In genomic region chr4:155639674-155640529, GRCh38 we compare ENCODE assay signal across 10 cellular contexts. TPM values are rescaled to one million over a fixed set of nuclear protein-coding genes. Genes with fewer than 3 reads are reported as not detected.
DNase-seq lines count a peak whose midpoint lies in the region; ATAC-seq, FAIRE-seq and TF ChIP-seq lines count a peak whose summit lies in the region.
"Had no signal": no experiment of that assay in that cellular context is flagged by ENCODE, and none has a peak within 500 bp of the region (broad histone marks: within the 10 kb centered on the region; RNA-seq: fewer than 3 reads in every experiment).

No MANE protein-coding gene starts in this region.

- no peaks in the 10 kb centered on the region for H3K4me1 ChIP-seq in left ventricle myocardium inferior
- H3K4me1 ChIP-seq in kidney (ENCODE audit: control insufficient read depth in 1 of 2, insufficient read depth in 1 of 2, low read depth in 1 of 2, low read length in 2 of 2) = no peaks in the 10 kb centered on the region

- peak overlapping the region; percentile 43 for H3K27ac ChIP-seq in left ventricle myocardium inferior (replicated peaks)
- no peak overlapping the region for H3K27ac ChIP-seq in kidney (ENCODE audit: low read depth in 2 of 2, low read length in 2 of 2)

- TF ChIP-seq CTCF in left ventricle myocardium inferior (IDR thresholded peaks at IDR 0.05; ENCODE audit: borderline replicate concordance) (no peak), kidney (IDR thresholded peaks at IDR 0.05; ENCODE audit: borderline replicate concordance, extremely low read depth, insufficient read depth) (no peak)

- intact Hi-C loops in left ventricle myocardium inferior (cut with micrococcal nuclease) = no loop called here
- intact Hi-C loops in cardiac septum (cut with DNase I) = no loop called here
- intact Hi-C loops in kidney (cut with DNase I) = no loop called here

- no peak overlapping the region for H3K4me3 ChIP-seq in left ventricle myocardium inferior
- no peak overlapping the region for H3K4me3 ChIP-seq in kidney (ENCODE audit: low read length in 2 of 2)

- ATAC-seq in HG03039 (IDR thresholded peaks at IDR 0.05; ENCODE audit: unreplicated experiment) = peak; percentile 69

- no peaks in the 10 kb centered on the region for H3K27me3 ChIP-seq in left ventricle myocardium inferior (ENCODE audit: low read depth)

- no peak for DNase-seq in left ventricle myocardium inferior
- DNase-seq in cardiac septum (ENCODE audit: low spot score) = no peak
- peak; percentile 10 for DNase-seq in UCSD-AML1 (lab: John Stamatoyannopoulos, UW; ENCODE audit: unreplicated experiment)
- no peak for DNase-seq in stimulated activated CD4-positive, alpha-beta T cell treated with anti-CD3 and anti-CD28 coated beads, Interleukin-4, amount 100 ng/mL, for 1 hour
- no peak for DNase-seq in DMS53 treated with DMSO at 0.1 percent for 48 hours (lab: John Stamatoyannopoulos, UW; ENCODE audit: unreplicated experiment)
- no peak for DNase-seq in kidney
- no peak for DNase-seq in stimulated activated CD4-positive, alpha-beta T cell treated with anti-CD3 and anti-CD28 coated beads, Interleukin-2, amount 100 ng/mL, for 48 hours
- DNase-seq: NCI-H1417 treated with DMSO at 0.1 percent for 48 hours had no signal

- H3K9ac ChIP-seq in kidney (ENCODE audit: low read length in 2 of 2) = no peak overlapping the region

- FAIRE-seq in kidney (lab: Jason Lieb, UNC) = no peak

- H3K36me3 ChIP-seq in left ventricle myocardium inferior (no peaks in the 10 kb centered on the region), kidney (ENCODE audit: control insufficient read depth in 1 of 2, insufficient read depth in 2 of 2, low read length in 2 of 2) (no peaks in the 10 kb centered on the region)

- H3K9me3 ChIP-seq in left ventricle myocardium inferior (replicated peaks) (no peaks in the 10 kb centered on the region), kidney (ENCODE audit: control insufficient read depth in 1 of 2, low read length in 2 of 2) (no peaks in the 10 kb centered on the region)

RNA-seq across cellular contexts. Expression of gene GUCY1A1, which starts 26.7 kb away (rescaled TPM):
- total RNA-seq in left ventricle myocardium inferior (43.0 TPM), cardiac septum (40.5 TPM), kidney (64.6 TPM)
- polyA plus RNA-seq in kidney (ENCODE audit: insufficient read depth, low read depth, low replicate concordance) = 6.9 TPM
- total RNA-seq: CD4-positive, alpha-beta memory T cell had no signal
- polyA plus RNA-seq: CD4-positive, alpha-beta memory T cell had no signal
